In the genomic region with DNA sequence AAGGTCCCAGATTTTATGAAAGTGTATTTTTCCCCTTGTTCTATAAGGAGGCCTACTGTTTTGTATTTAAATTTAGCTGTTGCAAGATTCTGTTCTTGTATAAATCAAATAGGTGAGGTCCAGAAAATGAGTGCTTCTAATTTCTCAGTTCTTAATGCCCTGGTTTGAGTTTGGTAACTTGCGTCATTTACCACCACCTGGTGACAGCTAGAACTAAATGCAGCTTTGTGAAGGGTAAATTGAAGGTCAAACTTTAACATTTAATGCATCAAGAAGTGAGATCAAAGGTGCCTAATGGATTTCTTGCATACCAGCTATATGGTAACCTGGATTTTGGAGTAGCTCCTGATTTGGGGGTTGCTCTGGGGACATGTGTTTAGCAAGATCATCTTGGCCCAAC, we compare ENCODE assay signal across 26 cellular contexts. TPM values are rescaled to one million over a fixed set of nuclear protein-coding genes. Genes with fewer than 3 reads are reported as not detected.
A peak's percentile ranks its signal among the peaks of the same experiment; 100 is the strongest.
DNase-seq lines count a peak whose midpoint lies in the region; ATAC-seq, FAIRE-seq and TF ChIP-seq lines count a peak whose summit lies in the region.
"Had no signal": no experiment of that assay in that cellular context is flagged by ENCODE, and none has a peak within 500 bp of the region (broad histone marks: within the 10 kb centered on the region; RNA-seq: fewer than 3 reads in every experiment).

No MANE protein-coding gene starts in this region.

- no peaks in the 10 kb centered on the region for H4K20me1 ChIP-seq in smooth muscle cell (ENCODE audit: low read depth)

- H3K9me3 Mint-ChIP-seq in HFFc6, result no peaks in the 10 kb centered on the region
- H3K9me3 Mint-ChIP-seq in chondrocyte (ENCODE audit: low read depth), result no peaks in the 10 kb centered on the region
- H3K9me3 Mint-ChIP-seq in CD4-positive, alpha-beta T cell, result no peaks in the 10 kb centered on the region
- H3K9me3 Mint-ChIP-seq: CD4-positive, CD25-positive, alpha-beta regulatory T cell; neural crest cell had no signal

- DNase-seq in HFFc6 (no peak), chondrocyte (ENCODE audit: low spot score) (no peak), kidney (no peak), smooth muscle cell (lab: John Stamatoyannopoulos, UW; ENCODE audit: unreplicated experiment) (no peak), cerebellar nuclear complex (lab: John Stamatoyannopoulos, UW) (no peak), COLO829 (ENCODE audit: low spot score) (no peak)
- DNase-seq in CD4-positive, alpha-beta T cell, result no peak
- DNase-seq: activated CD8-positive, alpha-beta memory T cell treated with anti-CD3 and anti-CD28 coated beads, Interleukin-2, amount 50 U/mL, for 4 hours; H7; left lung; mucosa of descending colon; NCI-H1105; NCI-H2107; NCI-H524; stimulated activated CD4-positive, alpha-beta T cell treated with anti-CD3 and anti-CD28 coated beads, Interleukin-2, amount 100 ng/mL, for 48 hours; stimulated activated naive CD8-positive, alpha-beta T cell treated with anti-CD3 and anti-CD28 coated beads, Interleukin-15, Interleukin-2, amounts not matched to agents 100 U/mL and 50 U/mL, for 24 hours; T-helper 2 cell had no signal

- POLR2A ChIA-PET in CD4-positive, alpha-beta T cell (lab: Charles Lee), result interaction anchor here (1.0 kb wide), 1 partner anchor 51 kb away, joined by 3 read pairs; a partner anchor contains a TSS

- H3K9ac ChIP-seq in kidney (ENCODE audit: low read length in 2 of 2), result no peak overlapping the region
- no peak overlapping the region for H3K9ac ChIP-seq in smooth muscle cell (ENCODE audit: low read depth)

- no peaks in the 10 kb centered on the region for H3F3A ChIP-seq in smooth muscle cell (ENCODE audit: low read depth)

- H3K4me1 ChIP-seq in kidney (ENCODE audit: control insufficient read depth in 1 of 2, insufficient read depth in 1 of 2, low read depth in 1 of 2, low read length in 2 of 2) (peaks cover 0 to 2% of the 10 kb centered on the region in 2 donors), smooth muscle cell (ENCODE audit: low read depth) (no peaks in the 10 kb centered on the region)
- H3K4me1 ChIP-seq: tibial nerve had no signal

- no peaks in the 10 kb centered on the region for H3K36me3 Mint-ChIP-seq in HFFc6 (ENCODE audit: low read depth)
- H3K36me3 Mint-ChIP-seq in chondrocyte (ENCODE audit: low read depth), result no peaks in the 10 kb centered on the region
- no peaks in the 10 kb centered on the region for H3K36me3 Mint-ChIP-seq in CD4-positive, alpha-beta T cell (ENCODE audit: low read depth)
- H3K36me3 Mint-ChIP-seq: brain; CD4-positive, CD25-positive, alpha-beta regulatory T cell had no signal

- intact Hi-C loops in kidney (cut with DNase I), result loop anchor here (10.0 kb wide), 1 partner anchor 199 kb away; no protein-coding TSS in a partner anchor
- intact Hi-C loops in CD4-positive, alpha-beta T cell (cut with DNase I, micrococcal nuclease), result loop anchor here (5.0 to 10.0 kb wide), 2 partner anchors 91 to 99 kb away; no protein-coding TSS in a partner anchor

- H3K27me3 ChIP-seq in smooth muscle cell (ENCODE audit: low read depth), result peaks cover 10% of the 10 kb centered on the region
- H3K27me3 ChIP-seq in CD4-positive, alpha-beta T cell (ENCODE audit: control insufficient read depth, insufficient read depth, low read length), result no peaks in the 10 kb centered on the region
- H3K27me3 ChIP-seq: left lung, tibial nerve had no signal

- H3K27me3 Mint-ChIP-seq in HFFc6 (ENCODE audit: insufficient read depth), result peaks cover 7% of the 10 kb centered on the region
- peaks cover 9% of the 10 kb centered on the region for H3K27me3 Mint-ChIP-seq in chondrocyte (ENCODE audit: low read depth)
- H3K27me3 Mint-ChIP-seq in CD4-positive, alpha-beta T cell, result peaks cover 4% of the 10 kb centered on the region

- H3K79me2 ChIP-seq in smooth muscle cell (ENCODE audit: low read depth), result no peaks in the 10 kb centered on the region

- H2AFZ ChIP-seq in smooth muscle cell (ENCODE audit: low read depth), result no peak overlapping the region

- H3K27ac Mint-ChIP-seq in HFFc6 (no peak overlapping the region), chondrocyte (ENCODE audit: unreplicated experiment) (no peak overlapping the region)
- H3K27ac Mint-ChIP-seq in CD4-positive, alpha-beta T cell, result no peak overlapping the region
- H3K27ac Mint-ChIP-seq: CD4-positive, CD25-positive, alpha-beta regulatory T cell had no signal

- FAIRE-seq in kidney (lab: Jason Lieb, UNC), result no peak
- FAIRE-seq: frontal cortex, GM12892, small intestine had no signal

- no peak overlapping the region for H3K4me3 ChIP-seq in kidney (ENCODE audit: low read length in 2 of 2)
- H3K4me3 ChIP-seq in smooth muscle cell, result no peak overlapping the region
- H3K4me3 ChIP-seq: left lung, mucosa of descending colon, tibial nerve had no signal

- ATAC-seq in CD4-positive, alpha-beta T cell (ENCODE audit: poor library complexity), result no peak
- ATAC-seq: left lung; stimulated activated naive CD8-positive, alpha-beta T cell treated with anti-CD3 and anti-CD28 coated beads, Interleukin-15, Interleukin-2, amounts not matched to agents 100 U/mL and 50 U/mL, for 24 hours had no signal

- no peaks in the 10 kb centered on the region for H3K36me3 ChIP-seq in kidney (ENCODE audit: control insufficient read depth in 1 of 2, insufficient read depth in 2 of 2, low read length in 2 of 2)
- no peaks in the 10 kb centered on the region for H3K36me3 ChIP-seq in smooth muscle cell (ENCODE audit: low read depth)
- H3K36me3 ChIP-seq: left lung, tibial nerve had no signal

- 100% methylated on average over 1 of the region's 1 CpG for WGBS in smooth muscle cell (ENCODE audit: low lambda C conversion rate)

- H3K4me1 Mint-ChIP-seq in HFFc6 (ENCODE audit: low read depth) (peaks cover 10% of the 10 kb centered on the region), chondrocyte (ENCODE audit: low read depth) (peaks cover 10% of the 10 kb centered on the region)
- no peaks in the 10 kb centered on the region for H3K4me1 Mint-ChIP-seq in CD4-positive, alpha-beta T cell (ENCODE audit: low read depth)
- H3K4me1 Mint-ChIP-seq: CD4-positive, CD25-positive, alpha-beta regulatory T cell had no signal

- TF ChIP-seq CTCF in C4-2B (conservative IDR thresholded peaks at IDR 0.05) (peak; percentile 14), HFFc6 (IDR thresholded peaks at IDR 0.05) (peak; percentile 20; the same call in 1 of the 2 replicates), chondrocyte (IDR thresholded peaks at IDR 0.05) (peak; percentile 31), kidney (IDR thresholded peaks at IDR 0.05; ENCODE audit: borderline replicate concordance, extremely low read depth, insufficient read depth) (peak; percentile 26), smooth muscle cell (IDR thresholded peaks at IDR 0.05; ENCODE audit: borderline replicate concordance, insufficient read depth, poor library complexity, severe bottlenecking) (no peak)
- TF ChIP-seq CTCF in CD4-positive, alpha-beta T cell (IDR thresholded peaks at IDR 0.05), result no peak

- no peak overlapping the region for H3K4me2 ChIP-seq in smooth muscle cell

- no peak overlapping the region for H3K4me3 Mint-ChIP-seq in HFFc6
- H3K4me3 Mint-ChIP-seq in chondrocyte (ENCODE audit: unreplicated experiment), result no peak overlapping the region
- H3K4me3 Mint-ChIP-seq in CD4-positive, alpha-beta T cell, result no peak overlapping the region
- H3K4me3 Mint-ChIP-seq: brain; CD4-positive, CD25-positive, alpha-beta regulatory T cell; neural crest cell had no signal

- CTCF ChIA-PET in CD4-positive, alpha-beta T cell (lab: Charles Lee), result interaction anchor here (0.7 to 0.9 kb wide), 2 partner anchors 15 to 72 kb away, joined by 3 read pairs; no protein-coding TSS in a partner anchor

- H3K27ac ChIP-seq in C4-2B (no peak overlapping the region), kidney (ENCODE audit: low read depth in 2 of 2, low read length in 2 of 2) (no peak overlapping the region), smooth muscle cell (ENCODE audit: low read depth) (no peak overlapping the region)
- no peak overlapping the region for H3K27ac ChIP-seq in CD4-positive, alpha-beta T cell (ENCODE audit: low read depth, low read length)
- H3K27ac ChIP-seq: left lung, tibial nerve, VCaP had no signal

- no peaks in the 10 kb centered on the region for H3K9me3 ChIP-seq in kidney (ENCODE audit: control insufficient read depth in 1 of 2, low read length in 2 of 2)
- no peaks in the 10 kb centered on the region for H3K9me3 ChIP-seq in smooth muscle cell (replicated peaks; ENCODE audit: low read depth)
- no peaks in the 10 kb centered on the region for H3K9me3 ChIP-seq in CD4-positive, alpha-beta T cell (ENCODE audit: control insufficient read depth, low read length)
- H3K9me3 ChIP-seq: left lung, mucosa of descending colon, tibial nerve had no signal

RNA-seq across cellular contexts. Expression of a gene that starts 50.7 kb away (rescaled TPM):
- 10 to 100 TPM; 66.5 to 77.7 (median 72.1) TPM for total RNA-seq in HFFc6 (2021; fragmentation: NEBNext Ultra II Directional; extraction: Animal tissue kit (Norgen Biotek cat#: 25700))
- total RNA-seq in chondrocyte (72.1 to 94.2 TPM (median 88.3 TPM) in 3 replicates), kidney (77.0 TPM), smooth muscle cell (49.8 and 387 TPM in 2 replicates)
- polyA plus RNA-seq in kidney (ENCODE audit: insufficient read depth, low read depth, low replicate concordance) (16.5 TPM), smooth muscle cell (19.8 and 23.9 TPM in 2 replicates)
- total RNA-seq in CD4-positive, alpha-beta T cell, result 100 to 1,000 TPM in 1 of 2 experiments, 10 to 100 TPM in 1; 88.5 to 109 TPM

Comparison
In these comparisons a context has a peak if more than half of its experiments do, and no peak if none do; other contexts are left out.
1. CTCF ChIP-seq: peak in C4-2B (single experiment), HFFc6 (single experiment), chondrocyte (single experiment) and kidney (single experiment); none in smooth muscle cell (single experiment) and CD4-positive, alpha-beta T cell (single experiment).